8 cellular contexts compared by ENCODE assay signal in the genomic region with DNA sequence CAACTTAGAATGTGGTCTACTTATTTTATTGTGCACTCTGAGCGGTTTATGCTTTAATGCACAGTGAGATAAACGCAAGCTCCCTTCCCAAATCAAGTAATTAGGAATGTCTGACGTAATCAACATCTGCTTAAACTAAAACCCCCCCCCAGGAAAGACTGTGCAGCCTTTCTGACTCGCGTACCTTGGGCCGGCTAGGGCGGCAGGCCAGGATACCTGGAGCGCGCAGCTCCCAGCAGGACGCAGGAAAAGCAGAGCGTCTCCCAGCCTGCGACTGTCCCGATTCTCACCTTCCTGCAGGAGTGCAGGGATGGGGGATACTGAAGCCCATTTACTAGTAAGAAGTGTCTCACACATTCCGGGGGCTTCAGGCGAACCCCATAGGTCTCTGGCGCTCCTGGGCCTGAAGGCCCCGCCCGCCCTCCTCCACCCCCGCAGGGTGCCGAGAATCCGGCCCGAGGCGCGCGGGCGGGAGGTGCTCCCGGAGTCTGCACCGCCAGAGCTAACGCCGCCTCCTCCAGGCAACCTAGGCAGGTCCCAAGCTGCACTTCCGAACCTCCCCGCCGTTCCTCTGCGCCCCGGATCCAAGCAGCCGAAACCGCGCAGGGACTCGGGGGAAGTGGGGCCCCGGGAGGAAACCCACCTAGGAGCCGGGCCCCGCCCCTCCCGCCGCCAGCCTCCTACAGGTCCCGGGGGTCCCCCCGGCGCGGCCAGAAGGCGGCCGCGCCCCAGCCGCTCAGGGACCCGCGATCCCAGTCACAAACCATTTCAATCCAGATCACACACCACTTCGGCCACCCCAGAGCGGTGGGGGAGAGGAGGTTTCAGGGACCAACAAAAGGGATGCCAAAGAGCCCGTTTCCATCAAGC. TPM values are rescaled to one million over a fixed set of nuclear protein-coding genes. Genes with fewer than 3 reads are reported as not detected.
A peak's percentile ranks its signal among the peaks of the same experiment; 100 is the strongest.
DNase-seq lines count a peak whose midpoint lies in the region; ATAC-seq and TF ChIP-seq lines count a peak whose summit lies in the region.

No MANE protein-coding gene starts in this region.

- H3K9me3 ChIP-seq in Caco-2: no peaks in the 10 kb centered on the region
- peaks cover 0 to 9% (median 0%) of the 10 kb centered on the region in 12 donors for H3K9me3 ChIP-seq in heart left ventricle

- in situ Hi-C loops in G401 (cut with HindIII; ENCODE audit: low sequenced_read_pairs): no loop called here

- CTCF ChIA-PET in Caco-2 (lab: Charles Lee): interaction anchor here (1.8 kb wide), 1 partner anchor 190 kb away, joined by 7 read pairs; no protein-coding TSS in a partner anchor

- peak in 1 of 2 experiments; percentile 13 for TF ChIP-seq CTCF in Caco-2 (IDR thresholded peaks at IDR 0.05; ENCODE audit: insufficient read depth in 1 of 2, low read depth in 1 of 2, low read length in 1 of 2, severe bottlenecking in 1 of 2, unreplicated experiment in 1 of 2)
- TF ChIP-seq CTCF in heart left ventricle (IDR thresholded peaks at IDR 0.05): peak in 2 of 12 donors; percentile 10 to 21

- no TSS peak for BruUV-seq in Caco-2 (replicated peaks; lab: Mats Ljungman, UMichigan)

- peak overlapping the region in 1 of 12 donors; percentile 95 for H3K27ac ChIP-seq in heart left ventricle

- H3K4me1 ChIP-seq in Caco-2: no peaks in the 10 kb centered on the region
- peaks cover 0 to 24% (median 12%) of the 10 kb centered on the region in 12 donors for H3K4me1 ChIP-seq in heart left ventricle

- peak in 3 of 4 donors; percentile 41 to 47 (median 47) for ATAC-seq in heart left ventricle
- ATAC-seq in sciatic nerve: peak; percentile 57
- ATAC-seq in stimulated activated memory B cell treated with anti-CD40 and anti-IgM and Interleukin-4, amounts not matched to agents 10 μg/mL and 1 μg/mL and 100 μg/mL, for 72 hours: no peak
- no peak for ATAC-seq in GM19463 (IDR thresholded peaks at IDR 0.05; ENCODE audit: unreplicated experiment)

- 2 to 6% (median 3%) methylated on average over 22 to 57 of the region's 57 CpGs for WGBS in heart left ventricle, 4 donors

- no peak overlapping the region for H3K27ac Mint-ChIP-seq in Caco-2 (ENCODE audit: unreplicated experiment)
- no peak overlapping the region for H3K27ac Mint-ChIP-seq in activated T-helper 1 cell treated with anti-CD3 and anti-CD28 coated beads, Interleukin-12 subunit alpha, Interleukin-12 subunit beta, Interleukin-2, Interleukin-4 antibody, amounts not matched to agents 30 ng/mL and 10 ng/mL and 1 ng/mL, durations not matched to agents 14 hours and 24 hours and 36 hours
- no peak overlapping the region for H3K27ac Mint-ChIP-seq in stimulated activated memory B cell treated with anti-CD40 and anti-IgM and Interleukin-4, amounts not matched to agents 10 μg/mL and 1 μg/mL and 100 μg/mL, for 72 hours

- peak; percentile 54 for DNase-seq in Caco-2
- DNase-seq in LoVo (ENCODE audit: low spot score): peak; percentile 65
- peak; percentile 37 for DNase-seq in activated T-helper 1 cell treated with anti-CD3 and anti-CD28 coated beads, Interleukin-12 subunit alpha, Interleukin-12 subunit beta, Interleukin-2, Interleukin-4 antibody, amounts not matched to agents 30 ng/mL and 10 ng/mL and 1 ng/mL, durations not matched to agents 14 hours and 24 hours and 36 hours (ENCODE audit: low spot score)
- DNase-seq in heart left ventricle: peak in 2 of 5 donors; percentile 31 to 32
- DNase-seq in sciatic nerve (ENCODE audit: low spot score): no peak
- no peak for DNase-seq in G401 (ENCODE audit: low spot score)

- H3K27me3 ChIP-seq in Caco-2 (replicated peaks; ENCODE audit: control insufficient read depth, insufficient read depth, low read length) (no peaks in the 10 kb centered on the region), heart left ventricle (peaks cover 18 to 79% (median 36%) of the 10 kb centered on the region in 9 donors)

- H3K27me3 Mint-ChIP-seq in Caco-2 (ENCODE audit: insufficient read depth, unreplicated experiment): no peaks in the 10 kb centered on the region
- peaks cover 50% of the 10 kb centered on the region for H3K27me3 Mint-ChIP-seq in activated T-helper 1 cell treated with anti-CD3 and anti-CD28 coated beads, Interleukin-12 subunit alpha, Interleukin-12 subunit beta, Interleukin-2, Interleukin-4 antibody, amounts not matched to agents 30 ng/mL and 10 ng/mL and 1 ng/mL, durations not matched to agents 14 hours and 24 hours and 36 hours (ENCODE audit: insufficient read depth)
- H3K27me3 Mint-ChIP-seq in stimulated activated memory B cell treated with anti-CD40 and anti-IgM and Interleukin-4, amounts not matched to agents 10 μg/mL and 1 μg/mL and 100 μg/mL, for 72 hours: peaks cover 87% of the 10 kb centered on the region

- POLR2A ChIA-PET in Caco-2 (lab: Charles Lee): no interaction called here

- H3K9me3 Mint-ChIP-seq in Caco-2 (ENCODE audit: unreplicated experiment): no peaks in the 10 kb centered on the region
- H3K9me3 Mint-ChIP-seq in activated T-helper 1 cell treated with anti-CD3 and anti-CD28 coated beads, Interleukin-12 subunit alpha, Interleukin-12 subunit beta, Interleukin-2, Interleukin-4 antibody, amounts not matched to agents 30 ng/mL and 10 ng/mL and 1 ng/mL, durations not matched to agents 14 hours and 24 hours and 36 hours: no peaks in the 10 kb centered on the region
- peaks cover 3% of the 10 kb centered on the region for H3K9me3 Mint-ChIP-seq in stimulated activated memory B cell treated with anti-CD40 and anti-IgM and Interleukin-4, amounts not matched to agents 10 μg/mL and 1 μg/mL and 100 μg/mL, for 72 hours

- no peaks in the 10 kb centered on the region for H3K4me1 Mint-ChIP-seq in Caco-2 (ENCODE audit: low read depth, unreplicated experiment)
- H3K4me1 Mint-ChIP-seq in activated T-helper 1 cell treated with anti-CD3 and anti-CD28 coated beads, Interleukin-12 subunit alpha, Interleukin-12 subunit beta, Interleukin-2, Interleukin-4 antibody, amounts not matched to agents 30 ng/mL and 10 ng/mL and 1 ng/mL, durations not matched to agents 14 hours and 24 hours and 36 hours (ENCODE audit: low read depth): peaks cover 11% of the 10 kb centered on the region
- H3K4me1 Mint-ChIP-seq in stimulated activated memory B cell treated with anti-CD40 and anti-IgM and Interleukin-4, amounts not matched to agents 10 μg/mL and 1 μg/mL and 100 μg/mL, for 72 hours: peaks cover 6% of the 10 kb centered on the region

- H3K36me3 ChIP-seq in Caco-2 (ENCODE audit: control insufficient read depth, insufficient read depth, low read length) (no peaks in the 10 kb centered on the region), heart left ventricle (no peaks in the 10 kb centered on the region)

- no peaks in the 10 kb centered on the region for H3K36me3 Mint-ChIP-seq in Caco-2 (ENCODE audit: insufficient read depth, unreplicated experiment)
- H3K36me3 Mint-ChIP-seq in activated T-helper 1 cell treated with anti-CD3 and anti-CD28 coated beads, Interleukin-12 subunit alpha, Interleukin-12 subunit beta, Interleukin-2, Interleukin-4 antibody, amounts not matched to agents 30 ng/mL and 10 ng/mL and 1 ng/mL, durations not matched to agents 14 hours and 24 hours and 36 hours (ENCODE audit: low read depth): peaks cover 3% of the 10 kb centered on the region
- H3K36me3 Mint-ChIP-seq in stimulated activated memory B cell treated with anti-CD40 and anti-IgM and Interleukin-4, amounts not matched to agents 10 μg/mL and 1 μg/mL and 100 μg/mL, for 72 hours: no peaks in the 10 kb centered on the region

- H3K4me3 Mint-ChIP-seq in Caco-2 (ENCODE audit: unreplicated experiment): peak overlapping the region; percentile 73
- peak overlapping the region; percentile 66 for H3K4me3 Mint-ChIP-seq in activated T-helper 1 cell treated with anti-CD3 and anti-CD28 coated beads, Interleukin-12 subunit alpha, Interleukin-12 subunit beta, Interleukin-2, Interleukin-4 antibody, amounts not matched to agents 30 ng/mL and 10 ng/mL and 1 ng/mL, durations not matched to agents 14 hours and 24 hours and 36 hours
- H3K4me3 Mint-ChIP-seq in stimulated activated memory B cell treated with anti-CD40 and anti-IgM and Interleukin-4, amounts not matched to agents 10 μg/mL and 1 μg/mL and 100 μg/mL, for 72 hours: no peak overlapping the region

- H3K4me3 ChIP-seq in Caco-2 (ENCODE audit: low read depth, low read length) (peak overlapping the region; percentile 20), heart left ventricle (peak overlapping the region; percentile 29 to 64 (median 50))

- intact Hi-C loops in Caco-2 (cut with micrococcal nuclease; ENCODE audit: unreplicated experiment): no loop called here
- intact Hi-C loops in activated T-helper 1 cell treated with anti-CD3 and anti-CD28 coated beads, Interleukin-12 subunit alpha, Interleukin-12 subunit beta, Interleukin-2, Interleukin-4 antibody, amounts not matched to agents 30 ng/mL and 10 ng/mL and 1 ng/mL, durations not matched to agents 14 hours and 24 hours and 36 hours (cut with micrococcal nuclease): loop anchor here (2.0 kb wide), 1 partner anchor 42 kb away; no protein-coding TSS in a partner anchor
- intact Hi-C loops in heart left ventricle (cut with DNase I): loop anchor here in 4 of 10 donors (5.0 to 10.0 kb wide), 2 partner anchors 171 to 174 kb away; no protein-coding TSS in a partner anchor
- intact Hi-C loops in sciatic nerve (cut with DNase I): no loop called here

- TF ChIP-seq POLR2A in heart left ventricle (IDR thresholded peaks at IDR 0.05): no peak

RNA-seq across cellular contexts. Expression of a gene that starts 1.4 kb away (rescaled TPM):
- total RNA-seq in Caco-2 (2022) (0.68 and 0.95 TPM in 2 replicates), heart left ventricle (1 to 10 TPM in 3 of 9 donors, under 1 TPM in 6; 0.18 to 9.0 (median 0.50) TPM), sciatic nerve (3.0 TPM)
- total RNA-seq in activated T-helper 1 cell treated with anti-CD3 and anti-CD28 coated beads, Interleukin-12 subunit alpha, Interleukin-12 subunit beta, Interleukin-2, Interleukin-4 antibody, amounts not matched to agents 30 ng/mL and 10 ng/mL and 1 ng/mL, durations not matched to agents 14 hours and 24 hours and 36 hours: 1.1 and 1.6 TPM in 2 replicates
- polyA plus RNA-seq in heart left ventricle: under 1 TPM; 0.23 to 0.39 TPM
- total RNA-seq in G401 (2014; rRNA removed; shearing (Covaris generic)): 1.4 and 3.2 TPM in 2 replicates

Comparison
In these comparisons a context has a peak if more than half of its experiments do, and no peak if none do; other contexts are left out.
1. DNase-seq: peak in Caco-2 (2 of 2), LoVo (single experiment) and activated T-helper 1 cell treated with anti-CD3 and anti-CD28 coated beads, Interleukin-12 subunit alpha, Interleukin-12 subunit beta, Interleukin-2, Interleukin-4 antibody, amounts not matched to agents 30 ng/mL and 10 ng/mL and 1 ng/mL, durations not matched to agents 14 hours and 24 hours and 36 hours (single experiment); none in sciatic nerve (single experiment) and G401 (single experiment).
2. ATAC-seq: peak in heart left ventricle (3 of 4) and sciatic nerve (single experiment); none in stimulated activated memory B cell treated with anti-CD40 and anti-IgM and Interleukin-4, amounts not matched to agents 10 μg/mL and 1 μg/mL and 100 μg/mL, for 72 hours (single experiment) and GM19463 (single experiment).